In the genomic region with DNA sequence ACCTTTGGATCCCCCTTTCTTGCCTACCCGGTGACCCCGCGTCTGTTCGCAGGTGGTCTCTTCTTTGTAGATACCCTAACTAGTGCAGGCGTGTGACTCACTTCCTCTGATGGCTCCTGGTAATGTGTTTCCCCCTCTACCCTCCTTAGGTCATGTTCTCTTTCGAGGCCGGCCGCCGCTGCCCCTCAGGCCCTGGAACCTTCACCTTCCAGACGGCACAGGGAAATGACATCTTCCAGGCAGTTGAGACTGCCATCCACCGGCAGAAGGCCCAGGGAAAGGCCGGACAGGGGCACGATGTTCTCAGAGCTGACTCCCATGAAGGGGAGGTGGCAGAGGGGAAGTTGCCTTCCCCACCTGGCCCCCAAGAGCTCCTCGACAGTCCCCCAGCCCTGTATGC, we compare ENCODE assay signal across 10 cellular contexts. TPM values are rescaled to one million over a fixed set of nuclear protein-coding genes. Genes with fewer than 3 reads are reported as not detected.
DNase-seq lines count a peak whose midpoint lies in the region; ATAC-seq and TF ChIP-seq lines count a peak whose summit lies in the region.
"Had no signal": no experiment of that assay in that cellular context is flagged by ENCODE, and none has a peak within 500 bp of the region (broad histone marks: within the 10 kb centered on the region; RNA-seq: fewer than 3 reads in every experiment).

No MANE protein-coding gene starts in this region.

- no peak for DNase-seq in AG04449 (ENCODE audit: low read depth, low spot score)
- no peak for DNase-seq in GM06990 (ENCODE audit: extremely low read depth, insufficient read length)
- no peak for DNase-seq in activated naive CD8-positive, alpha-beta T cell treated with anti-CD3 and anti-CD28 coated beads, Interleukin-2, amount 10 ng/mL, durations not matched to agents 7 days and 5 days
- no peak for DNase-seq in natural killer cell treated with Interleukin-12 subunit alpha and Interleukin-12 subunit beta and Interleukin-15 and Interleukin-18, amount 100 ng/mL, for 72 hours (ENCODE audit: low spot score)
- DNase-seq in Calu3 = no peak
- no peak for DNase-seq in stimulated activated CD4-positive, alpha-beta T cell treated with anti-CD3 and anti-CD28 coated beads, Interleukin-12 subunit alpha, Interleukin-12 subunit beta, amount 100 ng/mL, for 4 hours
- no peak for DNase-seq in breast epithelium (ENCODE audit: low spot score in 2 of 2)
- DNase-seq in dorsolateral prefrontal cortex = no peak
- DNase-seq: NCI-H1092; stimulated activated CD4-positive, alpha-beta T cell treated with anti-CD3 and anti-CD28 coated beads, Interleukin-1b, Interleukin-23, amount 100 ng/mL, for 48 hours had no signal

- H3K27ac ChIP-seq in breast epithelium (peak overlapping the region in 1 of 2 donors; percentile 87), dorsolateral prefrontal cortex (peak overlapping the region in 20 of 59 donors; percentile 8 to 91 (median 56))

- POLR2A ChIA-PET in AG04449 (lab: Yijun Ruan, JAX) = interaction anchor here (0.9 kb wide), 1 partner anchor 11 kb away, joined by 3 read pairs; no protein-coding TSS in a partner anchor
- POLR2A ChIA-PET in activated naive CD8-positive, alpha-beta T cell treated with anti-CD3 and anti-CD28 coated beads, Interleukin-2, amount 10 ng/mL, durations not matched to agents 7 days and 5 days (lab: Charles Lee) = interaction anchor here (1.7 kb wide), 2 partner anchors 11 to 29 kb away, joined by 5 to 7 read pairs; no protein-coding TSS in a partner anchor

- H3K9me3 Mint-ChIP-seq in activated naive CD8-positive, alpha-beta T cell treated with anti-CD3 and anti-CD28 coated beads, Interleukin-2, amount 10 ng/mL, durations not matched to agents 7 days and 5 days = no peaks in the 10 kb centered on the region
- no peaks in the 10 kb centered on the region for H3K9me3 Mint-ChIP-seq in natural killer cell treated with Interleukin-12 subunit alpha and Interleukin-12 subunit beta and Interleukin-15 and Interleukin-18, amount 100 ng/mL, for 72 hours
- H3K9me3 Mint-ChIP-seq in Calu3 (ENCODE audit: low read depth, unreplicated experiment) = no peaks in the 10 kb centered on the region

- peaks cover 23% of the 10 kb centered on the region for H3K4me1 Mint-ChIP-seq in activated naive CD8-positive, alpha-beta T cell treated with anti-CD3 and anti-CD28 coated beads, Interleukin-2, amount 10 ng/mL, durations not matched to agents 7 days and 5 days
- peaks cover 12 to 24% of the 10 kb centered on the region in 2 donors for H3K4me1 Mint-ChIP-seq in natural killer cell treated with Interleukin-12 subunit alpha and Interleukin-12 subunit beta and Interleukin-15 and Interleukin-18, amount 100 ng/mL, for 72 hours (ENCODE audit: low read depth in 2 of 2)
- peaks cover 18% of the 10 kb centered on the region for H3K4me1 Mint-ChIP-seq in Calu3 (ENCODE audit: low read depth, unreplicated experiment)

- no peak for TF ChIP-seq POLR2A in breast epithelium (IDR thresholded peaks at IDR 0.05)

- CTCF ChIA-PET in AG04449 (lab: Yijun Ruan, JAX) (interaction anchor here (1.1 to 5.2 kb wide), 3 partner anchors 10 to 31 kb away, joined by 3 to 39 read pairs (median 6); no protein-coding TSS in a partner anchor), Calu3 (lab: Charles Lee) (no interaction called here)

- no peaks in the 10 kb centered on the region for H3K9me3 ChIP-seq in breast epithelium

- intact Hi-C loops in Calu3 (cut with micrococcal nuclease; ENCODE audit: unreplicated experiment) (no loop called here), breast epithelium (cut with DNase I; ENCODE audit: low total_unique reads) (loop anchor here (5.0 kb wide), 1 partner anchor 771 kb away; no protein-coding TSS in a partner anchor), dorsolateral prefrontal cortex (cut with DNase I) (no loop called here)

- H3K4me1 ChIP-seq in breast epithelium = peaks cover 0 to 9% of the 10 kb centered on the region in 2 donors

- peaks cover 10% of the 10 kb centered on the region for H3K36me3 Mint-ChIP-seq in activated naive CD8-positive, alpha-beta T cell treated with anti-CD3 and anti-CD28 coated beads, Interleukin-2, amount 10 ng/mL, durations not matched to agents 7 days and 5 days
- H3K36me3 Mint-ChIP-seq in natural killer cell treated with Interleukin-12 subunit alpha and Interleukin-12 subunit beta and Interleukin-15 and Interleukin-18, amount 100 ng/mL, for 72 hours = no peaks in the 10 kb centered on the region
- peaks cover 24% of the 10 kb centered on the region for H3K36me3 Mint-ChIP-seq in Calu3 (ENCODE audit: insufficient read depth, unreplicated experiment)

- no TSS peak for BruUV-seq in Calu3 (replicated peaks; lab: Mats Ljungman, UMichigan)

- TF ChIP-seq CTCF in AG04449 (IDR thresholded peaks at IDR 0.05; ENCODE audit: insufficient read depth, low read length, missing control alignments) = no peak
- no peak for TF ChIP-seq CTCF in GM06990 (IDR thresholded peaks at IDR 0.05; ENCODE audit: insufficient read depth, low read length, poor library complexity, severe bottlenecking)
- no peak for TF ChIP-seq CTCF in Calu3 (IDR thresholded peaks at IDR 0.05; ENCODE audit: unreplicated experiment)
- TF ChIP-seq CTCF in breast epithelium (IDR thresholded peaks at IDR 0.05) = no peak
- TF ChIP-seq CTCF in dorsolateral prefrontal cortex (IDR thresholded peaks at IDR 0.05 in 54 of 56, conservative IDR thresholded peaks at IDR 0.05 in 2 of 56; ENCODE audit: low read depth in 1 of 56, partially characterized antibody in 56 of 56) = no peak

- no peak for ATAC-seq in activated naive CD8-positive, alpha-beta T cell treated with anti-CD3 and anti-CD28 coated beads, Interleukin-2, amount 10 ng/mL, durations not matched to agents 7 days and 5 days (ENCODE audit: low read depth)
- no peak for ATAC-seq in natural killer cell treated with Interleukin-12 subunit alpha and Interleukin-12 subunit beta and Interleukin-15 and Interleukin-18, amount 100 ng/mL, for 72 hours

- H3K27me3 Mint-ChIP-seq in activated naive CD8-positive, alpha-beta T cell treated with anti-CD3 and anti-CD28 coated beads, Interleukin-2, amount 10 ng/mL, durations not matched to agents 7 days and 5 days = peaks cover 8% of the 10 kb centered on the region
- peaks cover 7 to 8% of the 10 kb centered on the region in 2 donors for H3K27me3 Mint-ChIP-seq in natural killer cell treated with Interleukin-12 subunit alpha and Interleukin-12 subunit beta and Interleukin-15 and Interleukin-18, amount 100 ng/mL, for 72 hours
- peaks cover 17% of the 10 kb centered on the region for H3K27me3 Mint-ChIP-seq in Calu3 (ENCODE audit: unreplicated experiment)

- H3K27me3 ChIP-seq in GM06990 (replicated peaks; ENCODE audit: control insufficient read depth, insufficient read depth, low read length) (no peaks in the 10 kb centered on the region), breast epithelium (no peaks in the 10 kb centered on the region), dorsolateral prefrontal cortex (peaks cover 0 to 13% (median 0%) of the 10 kb centered on the region in 45 donors)

- H3K27ac Mint-ChIP-seq in activated naive CD8-positive, alpha-beta T cell treated with anti-CD3 and anti-CD28 coated beads, Interleukin-2, amount 10 ng/mL, durations not matched to agents 7 days and 5 days = no peak overlapping the region
- H3K27ac Mint-ChIP-seq in natural killer cell treated with Interleukin-12 subunit alpha and Interleukin-12 subunit beta and Interleukin-15 and Interleukin-18, amount 100 ng/mL, for 72 hours = no peak overlapping the region
- no peak overlapping the region for H3K27ac Mint-ChIP-seq in Calu3 (ENCODE audit: unreplicated experiment)

- H3K4me3 ChIP-seq in AG04449 (ENCODE audit: low read depth, low read length) = peak overlapping the region; percentile 92; the same call in 1 of the 2 replicates
- peak overlapping the region; percentile 83 for H3K4me3 ChIP-seq in GM06990 (replicated peaks; ENCODE audit: low read depth, low read length)
- H3K4me3 ChIP-seq in breast epithelium = peak overlapping the region in 1 of 3 donors; percentile 73
- H3K4me3 ChIP-seq in dorsolateral prefrontal cortex = peak overlapping the region in 26 of 59 donors; percentile 7 to 84 (median 76)

- peak overlapping the region; percentile 95 for H3K4me3 Mint-ChIP-seq in activated naive CD8-positive, alpha-beta T cell treated with anti-CD3 and anti-CD28 coated beads, Interleukin-2, amount 10 ng/mL, durations not matched to agents 7 days and 5 days
- peak overlapping the region; percentile 88 for H3K4me3 Mint-ChIP-seq in natural killer cell treated with Interleukin-12 subunit alpha and Interleukin-12 subunit beta and Interleukin-15 and Interleukin-18, amount 100 ng/mL, for 72 hours
- H3K4me3 Mint-ChIP-seq in Calu3 (ENCODE audit: low read depth, unreplicated experiment) = no peak overlapping the region

- H3K36me3 ChIP-seq in GM06990 (ENCODE audit: control insufficient read depth, insufficient read depth, low read length) (peaks cover 14% of the 10 kb centered on the region), breast epithelium (no peaks in the 10 kb centered on the region)

RNA-seq across cellular contexts. Expression of gene DOK1, which starts 1.6 kb away (rescaled TPM):
- 10 to 100 TPM; 37.7 to 38.3 TPM for total RNA-seq in activated naive CD8-positive, alpha-beta T cell treated with anti-CD3 and anti-CD28 coated beads, Interleukin-2, amount 10 ng/mL, durations not matched to agents 7 days and 5 days
- 10 to 100 TPM; 27.4 to 34.4 TPM for total RNA-seq in natural killer cell treated with Interleukin-12 subunit alpha and Interleukin-12 subunit beta and Interleukin-15 and Interleukin-18, amount 100 ng/mL, for 72 hours
- total RNA-seq in Calu3 (2022) (2.1 and 2.5 TPM in 2 replicates), breast epithelium (10 to 100 TPM; 11.0 to 33.3 (median 13.1) TPM), dorsolateral prefrontal cortex (10 to 100 TPM in 24 of 120 experiments, 1 to 10 TPM in 96; 3.4 to 17.7 (median 7.3) TPM)

RNA-seq across cellular contexts. Expression of gene LOXL3, which starts 2.4 kb away (rescaled TPM):
- total RNA-seq in activated naive CD8-positive, alpha-beta T cell treated with anti-CD3 and anti-CD28 coated beads, Interleukin-2, amount 10 ng/mL, durations not matched to agents 7 days and 5 days = under 1 TPM; 0.42 to 0.62 TPM
- 1 to 10 TPM; 1.2 to 2.7 TPM for total RNA-seq in natural killer cell treated with Interleukin-12 subunit alpha and Interleukin-12 subunit beta and Interleukin-15 and Interleukin-18, amount 100 ng/mL, for 72 hours
- total RNA-seq in Calu3 (2022) = 0.93 and 1.2 TPM in 2 replicates
- total RNA-seq in breast epithelium = 1 to 10 TPM; 3.7 to 7.8 (median 6.6) TPM
- 10 to 100 TPM in 8 of 120 experiments, 1 to 10 TPM in 112; 2.3 to 17.4 (median 6.7) TPM for total RNA-seq in dorsolateral prefrontal cortex

RNA-seq across cellular contexts. Expression of gene HTRA2, which starts 26.4 kb away (rescaled TPM):
- total RNA-seq in activated naive CD8-positive, alpha-beta T cell treated with anti-CD3 and anti-CD28 coated beads, Interleukin-2, amount 10 ng/mL, durations not matched to agents 7 days and 5 days = 10 to 100 TPM; 46.6 to 47.4 TPM
- total RNA-seq in natural killer cell treated with Interleukin-12 subunit alpha and Interleukin-12 subunit beta and Interleukin-15 and Interleukin-18, amount 100 ng/mL, for 72 hours = 100 to 1,000 TPM in 1 of 2 donors, 10 to 100 TPM in 1; 93.1 to 100 TPM
- total RNA-seq in Calu3 (2022) = 23.4 and 26.3 TPM in 2 replicates
- total RNA-seq in breast epithelium = 10 to 100 TPM; 32.1 to 34.5 (median 32.5) TPM
- 10 to 100 TPM; 25.1 to 46.4 (median 34.3) TPM for total RNA-seq in dorsolateral prefrontal cortex

RNA-seq across cellular contexts. Expression of gene AUP1, which starts 26.7 kb away (rescaled TPM):
- total RNA-seq in activated naive CD8-positive, alpha-beta T cell treated with anti-CD3 and anti-CD28 coated beads, Interleukin-2, amount 10 ng/mL, durations not matched to agents 7 days and 5 days = 100 to 1,000 TPM; 126 to 127 TPM
- total RNA-seq in natural killer cell treated with Interleukin-12 subunit alpha and Interleukin-12 subunit beta and Interleukin-15 and Interleukin-18, amount 100 ng/mL, for 72 hours = 100 to 1,000 TPM; 190 to 233 TPM
- total RNA-seq in Calu3 (2022) (145 and 153 TPM in 2 replicates), breast epithelium (100 to 1,000 TPM; 108 to 130 (median 128) TPM), dorsolateral prefrontal cortex (100 to 1,000 TPM in 1 of 120 experiments, 10 to 100 TPM in 119; 47.3 to 106 (median 69.1) TPM)

RNA-seq across cellular contexts. Expression of gene DQX1, which starts 30.1 kb away (rescaled TPM):
- total RNA-seq in activated naive CD8-positive, alpha-beta T cell treated with anti-CD3 and anti-CD28 coated beads, Interleukin-2, amount 10 ng/mL, durations not matched to agents 7 days and 5 days = under 1 TPM; 0.20 to 0.39 TPM
- total RNA-seq in natural killer cell treated with Interleukin-12 subunit alpha and Interleukin-12 subunit beta and Interleukin-15 and Interleukin-18, amount 100 ng/mL, for 72 hours = 1 to 10 TPM in 1 of 2 donors, under 1 TPM in 1; 0.55 to 1.0 TPM
- total RNA-seq in Calu3 (2022) (0.14 TPM in 1 of 2 replicates, not detected in the other), breast epithelium (under 1 TPM in 1 of 3 donors, not detected in 2; 0.66 TPM), dorsolateral prefrontal cortex (1 to 10 TPM in 61 of 120 experiments, under 1 TPM in 55, not detected in 4; 0.20 to 3.8 (median 1.0) TPM)
